ENCODE assay signal across 8 cellular contexts in the genomic region with DNA sequence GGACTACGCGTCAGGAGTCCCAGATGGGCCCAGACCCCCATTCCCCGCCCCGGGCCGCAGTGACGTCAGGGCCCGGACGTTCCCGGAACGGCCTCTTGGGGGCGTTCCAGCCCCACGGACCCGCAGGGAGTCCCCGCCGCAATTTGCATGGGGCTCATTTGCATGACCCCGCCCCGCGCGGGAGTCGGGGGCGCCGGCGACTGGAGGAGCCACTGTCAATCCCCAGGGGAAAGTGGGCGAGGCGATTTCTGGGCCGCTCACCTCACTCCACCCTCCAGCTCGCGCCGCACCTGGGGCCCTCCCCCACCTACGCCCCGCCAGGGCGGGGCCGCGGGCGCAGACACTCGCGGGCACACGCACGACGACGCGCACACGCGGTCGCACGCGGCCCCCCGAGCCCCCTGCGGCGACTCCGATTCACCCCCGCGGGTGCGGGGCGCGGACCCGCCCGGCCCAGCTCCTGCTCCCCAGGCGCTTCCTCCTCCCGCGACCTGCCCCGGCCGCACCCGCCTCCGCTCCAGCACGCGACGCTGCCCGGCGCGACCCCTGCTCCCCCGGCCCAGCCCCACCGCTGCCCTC. TPM values are rescaled to one million over a fixed set of nuclear protein-coding genes. Genes with fewer than 3 reads are reported as not detected.
A peak's percentile ranks its signal among the peaks of the same experiment; 100 is the strongest.
DNase-seq lines count a peak whose midpoint lies in the region; FAIRE-seq and TF ChIP-seq lines count a peak whose summit lies in the region.

No MANE protein-coding gene starts in this region.

- WGBS in small intestine, 3 donors = 0 to 10% (median 3%) methylated on average over 30 to 73 of the region's 73 CpGs

- in situ Hi-C loops in HAP-1 (cut with MboI; ENCODE audit: low sequenced_read_pairs) = no loop called here
- in situ Hi-C loops in astrocyte of the cerebellum (cut with HindIII; ENCODE audit: low sequenced_read_pairs) = no loop called here

- 0 out of 2 replicates have a peak, but pooled peaks cover 5% of the 10 kb centered on the region for H3K4me1 ChIP-seq in HAP-1
- H3K4me1 ChIP-seq in iPS-18a (ENCODE audit: control insufficient read depth, low read depth, low read length) = peaks cover 11% of the 10 kb centered on the region
- H3K4me1 ChIP-seq in small intestine (ENCODE audit: control insufficient read depth in 2 of 2, insufficient read depth in 1 of 2, low read depth in 1 of 2, low read length in 1 of 2) = no peaks in the 10 kb centered on the region

- H3K9me3 ChIP-seq in HAP-1 (no peaks in the 10 kb centered on the region), iPS-18a (ENCODE audit: control insufficient read depth, low read depth, low read length) (no peaks in the 10 kb centered on the region), small intestine (ENCODE audit: control insufficient read depth, low read depth) (no peaks in the 10 kb centered on the region)

- H3K4me3 ChIP-seq in HAP-1 = peak overlapping the region; percentile 18
- peak overlapping the region; percentile 33 for H3K4me3 ChIP-seq in astrocyte of the cerebellum (ENCODE audit: low read depth, low read length)
- H3K4me3 ChIP-seq in iPS-18a (ENCODE audit: low read length) = peak overlapping the region; percentile 45
- peak overlapping the region in 1 of 2 donors; percentile 51 for H3K4me3 ChIP-seq in small intestine (ENCODE audit: low read depth in 1 of 2, low read length in 2 of 2)

- FAIRE-seq in small intestine (lab: Jason Lieb, UNC) (no peak), H54 (lab: Jason Lieb, UNC) (no peak)

- H3K27me3 ChIP-seq in HAP-1 (ENCODE audit: low read depth) = no peaks in the 10 kb centered on the region
- H3K27me3 ChIP-seq in iPS-18a (ENCODE audit: control insufficient read depth, insufficient read depth, low read length) = peaks cover 72% of the 10 kb centered on the region
- H3K27me3 ChIP-seq in small intestine (ENCODE audit: control insufficient read depth in 2 of 2, insufficient read depth in 2 of 2, low read length in 2 of 2) = no peaks in the 10 kb centered on the region

- DNase-seq in GDM1 (lab: John Stamatoyannopoulos, UW) (peak; percentile 64), HAP-1 (ENCODE audit: low spot score in 2 of 2) (peak; percentile 92 to 98), NCI-H1048 (lab: John Stamatoyannopoulos, UW) (peak; percentile 96), T-helper 9 cell (peak; percentile 75), astrocyte of the cerebellum (ENCODE audit: low read depth) (peak; percentile 29), small intestine (peak; percentile 79), H54 (ENCODE audit: insufficient read length, low spot score) (no peak)

- no peak overlapping the region for H3K9ac ChIP-seq in iPS-18a (ENCODE audit: low read length)

- H3K27ac ChIP-seq in iPS-18a (ENCODE audit: low read length) (no peak overlapping the region), small intestine (ENCODE audit: low read depth in 1 of 2, low read length in 1 of 2) (no peak overlapping the region)

- peak; percentile 64 for TF ChIP-seq CTCF in astrocyte of the cerebellum (IDR thresholded peaks at IDR 0.05; ENCODE audit: low read depth, low read length, missing control alignments)

- TF ChIP-seq POLR2A in H54 (IDR thresholded peaks at IDR 0.05; ENCODE audit: low read depth, low read length) = no peak

- H3K36me3 ChIP-seq in HAP-1 (replicated peaks) (peaks cover 3% of the 10 kb centered on the region), iPS-18a (ENCODE audit: control insufficient read depth, low read depth, low read length) (no peaks in the 10 kb centered on the region), small intestine (ENCODE audit: control insufficient read depth in 2 of 2, insufficient read depth in 2 of 2, low read length in 2 of 2) (no peaks in the 10 kb centered on the region)

RNA-seq across cellular contexts. Expression of a gene that starts 13.2 kb away (rescaled TPM):
- 10 to 100 TPM; 13.2 to 20.9 (median 18.9) TPM for polyA plus RNA-seq in small intestine

RNA-seq across cellular contexts. Expression of a gene that starts 19.8 kb away (rescaled TPM):
- polyA plus RNA-seq in small intestine = 100 to 1,000 TPM in 2 of 3 donors, 10 to 100 TPM in 1; 86.3 to 282 (median 277) TPM

RNA-seq across cellular contexts. Expression of a gene that starts 33.2 kb away (rescaled TPM):
- 1 to 10 TPM in 2 of 3 donors, under 1 TPM in 1; 0.89 to 8.2 (median 6.2) TPM for polyA plus RNA-seq in small intestine

RNA-seq across cellular contexts. Expression of a gene that starts 41.0 kb away (rescaled TPM):
- polyA plus RNA-seq in small intestine = under 1 TPM in 2 of 3 donors, not detected in 1; 0.18 to 0.45 TPM

RNA-seq across cellular contexts. Expression of a gene that starts 51.2 kb away (rescaled TPM):
- 1 to 10 TPM in 1 of 3 donors, under 1 TPM in 1, not detected in 1; 0.30 to 1.6 TPM for polyA plus RNA-seq in small intestine
